1 cellular context compared by ENCODE assay signal in the genomic region with DNA sequence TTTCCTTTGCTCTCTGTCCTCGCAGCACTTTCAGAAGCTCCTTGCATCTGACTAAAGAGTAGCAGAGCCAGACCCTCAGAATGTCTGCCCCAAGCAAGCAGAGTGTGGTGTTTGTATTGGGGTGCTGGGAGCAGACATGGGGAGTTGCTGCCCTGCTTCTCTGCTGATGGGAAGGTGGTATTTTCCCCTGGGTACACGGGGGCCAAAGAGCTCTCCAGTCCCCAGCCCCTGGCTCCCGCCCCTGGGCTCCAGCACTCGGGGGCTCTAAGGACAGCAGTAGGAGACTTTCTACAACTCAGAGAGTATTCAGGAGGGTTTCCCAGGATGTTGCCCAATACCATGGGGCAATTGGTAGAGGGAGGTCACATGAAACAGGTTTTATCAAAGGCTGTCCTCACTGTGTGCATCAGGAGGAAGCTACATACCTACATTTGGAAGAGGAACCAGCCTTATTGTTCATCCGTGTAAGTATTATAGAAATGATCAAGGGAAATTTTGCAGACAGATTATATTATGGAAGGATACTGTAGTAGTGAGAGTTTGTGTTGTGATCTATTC.
TF ChIP-seq lines count a peak whose summit lies in the region.

No MANE protein-coding gene starts in this region.

TF ChIP-seq in GM23338, 12 proteins besides CTCF, POLR2A, EP300 and RAD21:
- TF ChIP-seq, protein P1, sequence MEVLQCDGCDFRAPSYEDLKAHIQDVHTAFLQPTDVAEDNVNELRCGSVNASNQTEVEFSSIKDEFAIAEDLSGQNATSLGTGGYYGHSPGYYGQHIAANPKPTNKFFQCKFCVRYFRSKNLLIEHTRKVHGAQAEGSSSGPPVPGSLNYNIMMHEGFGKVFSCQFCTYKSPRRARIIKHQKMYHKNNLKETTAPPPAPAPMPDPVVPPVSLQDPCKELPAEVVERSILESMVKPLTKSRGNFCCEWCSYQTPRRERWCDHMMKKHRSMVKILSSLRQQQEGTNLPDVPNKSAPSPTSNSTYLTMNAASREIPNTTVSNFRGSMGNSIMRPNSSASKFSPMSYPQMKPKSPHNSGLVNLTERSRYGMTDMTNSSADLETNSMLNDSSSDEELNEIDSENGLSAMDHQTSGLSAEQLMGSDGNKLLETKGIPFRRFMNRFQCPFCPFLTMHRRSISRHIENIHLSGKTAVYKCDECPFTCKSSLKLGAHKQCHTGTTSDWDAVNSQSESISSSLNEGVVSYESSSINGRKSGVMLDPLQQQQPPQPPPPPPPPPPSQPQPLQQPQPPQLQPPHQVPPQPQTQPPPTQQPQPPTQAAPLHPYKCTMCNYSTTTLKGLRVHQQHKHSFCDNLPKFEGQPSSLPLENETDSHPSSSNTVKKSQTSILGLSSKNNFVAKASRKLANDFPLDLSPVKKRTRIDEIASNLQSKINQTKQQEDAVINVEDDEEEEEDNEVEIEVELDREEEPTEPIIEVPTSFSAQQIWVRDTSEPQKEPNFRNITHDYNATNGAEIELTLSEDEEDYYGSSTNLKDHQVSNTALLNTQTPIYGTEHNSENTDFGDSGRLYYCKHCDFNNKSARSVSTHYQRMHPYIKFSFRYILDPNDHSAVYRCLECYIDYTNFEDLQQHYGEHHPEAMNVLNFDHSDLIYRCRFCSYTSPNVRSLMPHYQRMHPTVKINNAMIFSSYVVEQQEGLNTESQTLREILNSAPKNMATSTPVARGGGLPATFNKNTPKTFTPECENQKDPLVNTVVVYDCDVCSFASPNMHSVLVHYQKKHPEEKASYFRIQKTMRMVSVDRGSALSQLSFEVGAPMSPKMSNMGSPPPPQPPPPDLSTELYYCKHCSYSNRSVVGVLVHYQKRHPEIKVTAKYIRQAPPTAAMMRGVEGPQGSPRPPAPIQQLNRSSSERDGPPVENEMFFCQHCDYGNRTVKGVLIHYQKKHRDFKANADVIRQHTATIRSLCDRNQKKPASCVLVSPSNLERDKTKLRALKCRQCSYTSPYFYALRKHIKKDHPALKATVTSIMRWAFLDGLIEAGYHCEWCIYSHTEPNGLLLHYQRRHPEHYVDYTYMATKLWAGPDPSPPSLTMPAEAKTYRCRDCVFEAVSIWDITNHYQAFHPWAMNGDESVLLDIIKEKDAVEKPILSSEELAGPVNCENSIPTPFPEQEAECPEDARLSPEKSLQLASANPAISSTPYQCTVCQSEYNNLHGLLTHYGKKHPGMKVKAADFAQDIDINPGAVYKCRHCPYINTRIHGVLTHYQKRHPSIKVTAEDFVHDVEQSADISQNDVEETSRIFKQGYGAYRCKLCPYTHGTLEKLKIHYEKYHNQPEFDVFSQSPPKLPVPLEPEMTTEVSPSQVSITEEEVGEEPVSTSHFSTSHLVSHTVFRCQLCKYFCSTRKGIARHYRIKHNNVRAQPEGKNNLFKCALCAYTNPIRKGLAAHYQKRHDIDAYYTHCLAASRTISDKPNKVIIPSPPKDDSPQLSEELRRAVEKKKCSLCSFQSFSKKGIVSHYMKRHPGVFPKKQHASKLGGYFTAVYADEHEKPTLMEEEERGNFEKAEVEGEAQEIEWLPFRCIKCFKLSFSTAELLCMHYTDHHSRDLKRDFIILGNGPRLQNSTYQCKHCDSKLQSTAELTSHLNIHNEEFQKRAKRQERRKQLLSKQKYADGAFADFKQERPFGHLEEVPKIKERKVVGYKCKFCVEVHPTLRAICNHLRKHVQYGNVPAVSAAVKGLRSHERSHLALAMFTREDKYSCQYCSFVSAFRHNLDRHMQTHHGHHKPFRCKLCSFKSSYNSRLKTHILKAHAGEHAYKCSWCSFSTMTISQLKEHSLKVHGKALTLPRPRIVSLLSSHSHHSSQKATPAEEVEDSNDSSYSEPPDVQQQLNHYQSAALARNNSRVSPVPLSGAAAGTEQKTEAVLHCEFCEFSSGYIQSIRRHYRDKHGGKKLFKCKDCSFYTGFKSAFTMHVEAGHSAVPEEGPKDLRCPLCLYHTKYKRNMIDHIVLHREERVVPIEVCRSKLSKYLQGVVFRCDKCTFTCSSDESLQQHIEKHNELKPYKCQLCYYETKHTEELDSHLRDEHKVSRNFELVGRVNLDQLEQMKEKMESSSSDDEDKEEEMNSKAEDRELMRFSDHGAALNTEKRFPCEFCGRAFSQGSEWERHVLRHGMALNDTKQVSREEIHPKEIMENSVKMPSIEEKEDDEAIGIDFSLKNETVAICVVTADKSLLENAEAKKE (CRISPR knock-in tag; IDR thresholded peaks at IDR 0.05) = no peak
- TF ChIP-seq STAT1 (IDR thresholded peaks at IDR 0.05; ENCODE audit: unreplicated experiment) = no peak
- TF ChIP-seq EZH2phosphoT487 (IDR thresholded peaks at IDR 0.05; ENCODE audit: unreplicated experiment) = no peak
- TF ChIP-seq, protein P2, sequence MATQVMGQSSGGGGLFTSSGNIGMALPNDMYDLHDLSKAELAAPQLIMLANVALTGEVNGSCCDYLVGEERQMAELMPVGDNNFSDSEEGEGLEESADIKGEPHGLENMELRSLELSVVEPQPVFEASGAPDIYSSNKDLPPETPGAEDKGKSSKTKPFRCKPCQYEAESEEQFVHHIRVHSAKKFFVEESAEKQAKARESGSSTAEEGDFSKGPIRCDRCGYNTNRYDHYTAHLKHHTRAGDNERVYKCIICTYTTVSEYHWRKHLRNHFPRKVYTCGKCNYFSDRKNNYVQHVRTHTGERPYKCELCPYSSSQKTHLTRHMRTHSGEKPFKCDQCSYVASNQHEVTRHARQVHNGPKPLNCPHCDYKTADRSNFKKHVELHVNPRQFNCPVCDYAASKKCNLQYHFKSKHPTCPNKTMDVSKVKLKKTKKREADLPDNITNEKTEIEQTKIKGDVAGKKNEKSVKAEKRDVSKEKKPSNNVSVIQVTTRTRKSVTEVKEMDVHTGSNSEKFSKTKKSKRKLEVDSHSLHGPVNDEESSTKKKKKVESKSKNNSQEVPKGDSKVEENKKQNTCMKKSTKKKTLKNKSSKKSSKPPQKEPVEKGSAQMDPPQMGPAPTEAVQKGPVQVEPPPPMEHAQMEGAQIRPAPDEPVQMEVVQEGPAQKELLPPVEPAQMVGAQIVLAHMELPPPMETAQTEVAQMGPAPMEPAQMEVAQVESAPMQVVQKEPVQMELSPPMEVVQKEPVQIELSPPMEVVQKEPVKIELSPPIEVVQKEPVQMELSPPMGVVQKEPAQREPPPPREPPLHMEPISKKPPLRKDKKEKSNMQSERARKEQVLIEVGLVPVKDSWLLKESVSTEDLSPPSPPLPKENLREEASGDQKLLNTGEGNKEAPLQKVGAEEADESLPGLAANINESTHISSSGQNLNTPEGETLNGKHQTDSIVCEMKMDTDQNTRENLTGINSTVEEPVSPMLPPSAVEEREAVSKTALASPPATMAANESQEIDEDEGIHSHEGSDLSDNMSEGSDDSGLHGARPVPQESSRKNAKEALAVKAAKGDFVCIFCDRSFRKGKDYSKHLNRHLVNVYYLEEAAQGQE (IDR thresholded peaks at IDR 0.05; ENCODE audit: unreplicated experiment) = no peak
- TF ChIP-seq EZH2 (IDR thresholded peaks at IDR 0.05; ENCODE audit: low read depth, unreplicated experiment) = no peak
- no peak for TF ChIP-seq ZNF331 (CRISPR knock-in tag; IDR thresholded peaks at IDR 0.05; ENCODE audit: low read depth)
- TF ChIP-seq, protein P3, sequence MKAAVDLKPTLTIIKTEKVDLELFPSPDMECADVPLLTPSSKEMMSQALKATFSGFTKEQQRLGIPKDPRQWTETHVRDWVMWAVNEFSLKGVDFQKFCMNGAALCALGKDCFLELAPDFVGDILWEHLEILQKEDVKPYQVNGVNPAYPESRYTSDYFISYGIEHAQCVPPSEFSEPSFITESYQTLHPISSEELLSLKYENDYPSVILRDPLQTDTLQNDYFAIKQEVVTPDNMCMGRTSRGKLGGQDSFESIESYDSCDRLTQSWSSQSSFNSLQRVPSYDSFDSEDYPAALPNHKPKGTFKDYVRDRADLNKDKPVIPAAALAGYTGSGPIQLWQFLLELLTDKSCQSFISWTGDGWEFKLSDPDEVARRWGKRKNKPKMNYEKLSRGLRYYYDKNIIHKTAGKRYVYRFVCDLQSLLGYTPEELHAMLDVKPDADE (IDR thresholded peaks at IDR 0.05) = no peak
- no peak for TF ChIP-seq CREB1 (CRISPR knock-in tag; IDR thresholded peaks at IDR 0.05; ENCODE audit: low read depth)
- no peak for TF ChIP-seq NANOG (IDR thresholded peaks at IDR 0.05; ENCODE audit: borderline replicate concordance)
- no peak for TF ChIP-seq ZNF114 (CRISPR knock-in tag; IDR thresholded peaks at IDR 0.05)
- no peak for TF ChIP-seq JUNB (IDR thresholded peaks at IDR 0.05; ENCODE audit: unreplicated experiment)
